ENCODE assay signal across 27 cellular contexts in genomic region chr1:184170719-184171118, GRCh38.
"Had no signal": no experiment of that assay in that cellular context is flagged by ENCODE, and none has a peak within 500 bp of the region (broad histone marks: within the 10 kb centered on the region; RNA-seq: fewer than 3 reads in every experiment).

No MANE protein-coding gene starts in this region.

- H3K27me3 ChIP-seq: stomach, suprapubic skin, testis, thyroid gland, tibial artery, tibial nerve, transverse colon, upper lobe of left lung, upper lobe of right lung, uterus, vagina had no signal

- ATAC-seq: stimulated activated effector memory CD8-positive, alpha-beta T cell treated with anti-CD3 and anti-CD28 coated beads, Interleukin-12 subunit alpha, Interleukin-12 subunit beta, amount 100 ng/mL, for 72 hours; stimulated activated memory B cell treated with anti-CD40 and anti-IgM and Interleukin-4, amounts not matched to agents 10 μg/mL and 1 μg/mL and 100 μg/mL, for 72 hours; stimulated activated naive B cell treated with anti-CD40 and anti-IgM and Interleukin-4, amounts not matched to agents 10 μg/mL and 1 μg/mL and 100 μg/mL, for 72 hours; stimulated activated naive CD8-positive, alpha-beta T cell treated with anti-CD3 and anti-CD28 coated beads, Interleukin-15, amount 100 ng/mL, for 72 hours; stimulated activated naive CD8-positive, alpha-beta T cell treated with anti-CD3 and anti-CD28 coated beads, Interleukin-15, Interleukin-2, amounts not matched to agents 100 U/mL and 50 U/mL, for 24 hours; upper lobe of right lung had no signal

- H3K4me1 ChIP-seq: stomach, suprapubic skin, testis, thyroid gland, tibial nerve, transverse colon, upper lobe of right lung, uterus, vagina had no signal

- H3K27ac ChIP-seq: stomach, suprapubic skin, testis, thoracic aorta, thyroid gland, tibial artery, tibial nerve, transverse colon, upper lobe of left lung, upper lobe of right lung, uterus, vagina had no signal

- DNase-seq: stimulated activated CD4-positive, alpha-beta T cell treated with anti-CD3 and anti-CD28 coated beads, Interleukin-2, amount 100 ng/mL, for 48 hours; stimulated activated CD4-positive, alpha-beta T cell treated with anti-CD3 and anti-CD28 coated beads, Interleukin-4, amount 100 ng/mL, for 1 hour; stimulated activated CD4-positive, alpha-beta T cell treated with anti-CD3 and anti-CD28 coated beads, Interleukin-4, amount 100 ng/mL, for 24 hours; stimulated activated CD4-positive, alpha-beta T cell treated with anti-CD3 and anti-CD28 coated beads, Interleukin-4, amount 100 ng/mL, for 4 hours; stimulated activated CD8-positive, alpha-beta memory T cell treated with anti-CD3 and anti-CD28 coated beads, Interleukin-4, amount 100 ng/mL, for 48 hours; stimulated activated naive B cell treated with anti-CD40 and anti-IgM and Interleukin-4, amounts not matched to agents 10 μg/mL and 1 μg/mL and 100 μg/mL, for 72 hours; stimulated activated naive CD4-positive, alpha-beta T cell; stimulated activated naive CD4-positive, alpha-beta T cell treated with Interleukin-2 at 50 U/mL for 16 hours; stimulated activated naive CD8-positive, alpha-beta T cell treated with anti-CD3 and anti-CD28 coated beads, Interleukin-15, amount 100 ng/mL, for 72 hours; stimulated activated naive CD8-positive, alpha-beta T cell treated with anti-CD3 and anti-CD28 coated beads, Interleukin-15, Interleukin-2, amounts not matched to agents 100 U/mL and 50 U/mL, for 24 hours; stomach; substantia nigra; testis; thyroid gland; tibial artery; transverse colon; trophoblast cell; upper lobe of left lung; upper lobe of right lung; uterus had no signal

- H3K9me3 ChIP-seq: stomach, suprapubic skin, testis, thoracic aorta, thyroid gland, tibial artery, tibial nerve, transverse colon, upper lobe of left lung, upper lobe of right lung, uterus, vagina had no signal

- H3K4me3 ChIP-seq: stomach, suprapubic skin, testis, thoracic aorta, thyroid gland, tibial artery, tibial nerve, transverse colon, upper lobe of left lung, upper lobe of right lung, uterus, vagina had no signal

- H3K36me3 ChIP-seq: stomach, suprapubic skin, thoracic aorta, thyroid gland, tibial artery, tibial nerve, transverse colon, upper lobe of left lung, upper lobe of right lung, uterus, vagina had no signal

- FAIRE-seq: urothelium cell line had no signal
